Comparison of ENCODE assay signal across 1 cellular context in genomic region chr1:30778156-30778978, GRCh38.
TF ChIP-seq lines count a peak whose summit lies in the region.

No MANE protein-coding gene starts in this region.

TF ChIP-seq in K562, 482 proteins besides CTCF, POLR2A, EP300 and RAD21 (continued from another document and continues in another):
- TF ChIP-seq, protein P1, sequence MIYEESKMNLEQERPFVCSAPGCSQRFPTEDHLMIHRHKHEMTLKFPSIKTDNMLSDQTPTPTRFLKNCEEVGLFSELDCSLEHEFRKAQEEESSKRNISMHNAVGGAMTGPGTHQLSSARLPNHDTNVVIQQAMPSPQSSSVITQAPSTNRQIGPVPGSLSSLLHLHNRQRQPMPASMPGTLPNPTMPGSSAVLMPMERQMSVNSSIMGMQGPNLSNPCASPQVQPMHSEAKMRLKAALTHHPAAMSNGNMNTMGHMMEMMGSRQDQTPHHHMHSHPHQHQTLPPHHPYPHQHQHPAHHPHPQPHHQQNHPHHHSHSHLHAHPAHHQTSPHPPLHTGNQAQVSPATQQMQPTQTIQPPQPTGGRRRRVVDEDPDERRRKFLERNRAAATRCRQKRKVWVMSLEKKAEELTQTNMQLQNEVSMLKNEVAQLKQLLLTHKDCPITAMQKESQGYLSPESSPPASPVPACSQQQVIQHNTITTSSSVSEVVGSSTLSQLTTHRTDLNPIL (CRISPR knock-in tag; IDR thresholded peaks at IDR 0.05): peak; percentile 55; the same call in 1 of the 2 replicates
- TF ChIP-seq PHB2 (IDR thresholded peaks at IDR 0.05; ENCODE audit: low read depth) (no peak), SPI1 (IDR thresholded peaks at IDR 0.05; ENCODE audit: borderline replicate concordance, low read depth, low read length) (no peak; the same call in 1 of the 2 replicates), ATF3 (IDR thresholded peaks at IDR 0.05) (peak; percentile 72), ATF3 (CRISPR knock-in tag; conservative IDR thresholded peaks at IDR 0.05) (peak; percentile 87), ZNF3 (CRISPR knock-in tag; IDR thresholded peaks at IDR 0.05) (no peak), RHOXF2B (CRISPR knock-in tag; conservative IDR thresholded peaks at IDR 0.05) (peak; percentile 88; the same call in 1 of the 2 replicates), RERE (CRISPR knock-in tag; IDR thresholded peaks at IDR 0.05; ENCODE audit: borderline replicate concordance) (no peak), ZNF592 (IDR thresholded peaks at IDR 0.05) (peak; percentile 100), HNRNPLL (IDR thresholded peaks at IDR 0.05; ENCODE audit: low read depth, low read length, poor library complexity, severe bottlenecking) (no peak), NUFIP1 (IDR thresholded peaks at IDR 0.05; ENCODE audit: partially characterized antibody) (peak; percentile 98), CREBBP (IDR thresholded peaks at IDR 0.05; ENCODE audit: low read depth, low read length) (no peak), HMGXB4 (CRISPR knock-in tag; IDR thresholded peaks at IDR 0.05) (peak; percentile 86; the same call in 1 of the 2 replicates), ARID1B (IDR thresholded peaks at IDR 0.05) (peak; percentile 93), ZNF512 (tag; IDR thresholded peaks at IDR 0.05) (no peak), NONO (IDR thresholded peaks at IDR 0.05; ENCODE audit: low read depth in 2 of 2, low read length in 1 of 2) (no peak), IRF2 (CRISPR knock-in tag; IDR thresholded peaks at IDR 0.05) (no peak), VEZF1 (CRISPR knock-in tag; IDR thresholded peaks at IDR 0.05) (peak; percentile 69), ATF7 (IDR thresholded peaks at IDR 0.05) (peak; percentile 96), DMBX1 (CRISPR knock-in tag; IDR thresholded peaks at IDR 0.05; ENCODE audit: borderline replicate concordance) (peak; percentile 95), TCF7 (IDR thresholded peaks at IDR 0.05; ENCODE audit: borderline replicate concordance) (no peak), ZNF274 (IDR thresholded peaks at IDR 0.05; ENCODE audit: borderline replicate concordance, low read depth, low read length) (no peak), CXXC5 (CRISPR knock-in tag; IDR thresholded peaks at IDR 0.05) (peak; percentile 96), ZNF384 (IDR thresholded peaks at IDR 0.05; ENCODE audit: low read depth, low read length) (no peak), NFRKB (IDR thresholded peaks at IDR 0.05; ENCODE audit: low read depth) (peak; percentile 97), ETS1 (conservative IDR thresholded peaks at IDR 0.05; ENCODE audit: control insufficient read depth, low read depth, low read length) (no peak), MYC (IDR thresholded peaks at IDR 0.05; ENCODE audit: low read depth, low read length) (peak; percentile 93), MYC (CRISPR knock-in tag; IDR thresholded peaks at IDR 0.05; ENCODE audit: borderline replicate concordance, low read depth) (peak; percentile 91; the same call in 1 of the 2 replicates), ZC3H4 (CRISPR knock-in tag; IDR thresholded peaks at IDR 0.05; ENCODE audit: borderline replicate concordance) (no peak; the same call in 1 of the 2 replicates)
- TF ChIP-seq, protein P2, sequence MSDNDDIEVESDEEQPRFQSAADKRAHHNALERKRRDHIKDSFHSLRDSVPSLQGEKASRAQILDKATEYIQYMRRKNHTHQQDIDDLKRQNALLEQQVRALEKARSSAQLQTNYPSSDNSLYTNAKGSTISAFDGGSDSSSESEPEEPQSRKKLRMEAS (CRISPR knock-in tag; IDR thresholded peaks at IDR 0.05): peak; percentile 99
- TF ChIP-seq, protein P3, sequence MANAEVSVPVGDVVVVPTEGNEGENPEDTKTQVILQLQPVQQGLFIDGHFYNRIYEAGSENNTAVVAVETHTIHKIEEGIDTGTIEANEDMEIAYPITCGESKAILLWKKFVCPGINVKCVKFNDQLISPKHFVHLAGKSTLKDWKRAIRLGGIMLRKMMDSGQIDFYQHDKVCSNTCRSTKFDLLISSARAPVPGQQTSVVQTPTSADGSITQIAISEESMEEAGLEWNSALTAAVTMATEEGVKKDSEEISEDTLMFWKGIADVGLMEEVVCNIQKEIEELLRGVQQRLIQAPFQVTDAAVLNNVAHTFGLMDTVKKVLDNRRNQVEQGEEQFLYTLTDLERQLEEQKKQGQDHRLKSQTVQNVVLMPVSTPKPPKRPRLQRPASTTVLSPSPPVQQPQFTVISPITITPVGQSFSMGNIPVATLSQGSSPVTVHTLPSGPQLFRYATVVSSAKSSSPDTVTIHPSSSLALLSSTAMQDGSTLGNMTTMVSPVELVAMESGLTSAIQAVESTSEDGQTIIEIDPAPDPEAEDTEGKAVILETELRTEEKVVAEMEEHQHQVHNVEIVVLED (CRISPR knock-in tag; IDR thresholded peaks at IDR 0.05): peak; percentile 59; the same call in 1 of the 2 replicates
